8 cellular contexts compared by ENCODE assay signal in genomic region chr16:29148426-29148760, GRCh38.
DNase-seq lines count a peak whose midpoint lies in the region; ATAC-seq lines count a peak whose summit lies in the region.
"Not testable (repeated sequence)": the region's sequence is repeated elsewhere in the genome, so short reads cannot be mapped to it uniquely, and the experiment has no call there.

No MANE protein-coding gene starts in this region.

- H3K4me1 Mint-ChIP-seq in T-cell = peaks cover 53 to 63% (median 57%) of the 10 kb centered on the region in 3 donors
- peaks cover 13% of the 10 kb centered on the region for H3K4me1 Mint-ChIP-seq in memory B cell
- peaks cover 69% of the 10 kb centered on the region for H3K4me1 Mint-ChIP-seq in stimulated activated naive CD8-positive, alpha-beta T cell treated with anti-CD3 and anti-CD28 coated beads, Interleukin-15, amount 100 ng/mL, for 72 hours

- H3K36me3 Mint-ChIP-seq in T-cell, memory B cell: not testable (repeated sequence)

- DNase-seq in CD1c-positive myeloid dendritic cell (ENCODE audit: extremely low spot score) (peak; percentile 57), T-cell (peak in 6 of 34 experiments; percentile 19 to 58 (median 45)), activated gamma-delta T cell treated with Interleukin-2 at 50 U/mL for 16 hours (peak; percentile 29)
- peak; percentile 71 for DNase-seq in activated CD8-positive, alpha-beta memory T cell treated with anti-CD3 and anti-CD28 coated beads for 24 hours
- peak; percentile 14 for DNase-seq in effector CD4-positive, alpha-beta T cell
- DNase-seq in memory B cell (ENCODE audit: low spot score in 2 of 2); stimulated activated naive CD8-positive, alpha-beta T cell treated with anti-CD3 and anti-CD28 coated beads, Interleukin-15, amount 100 ng/mL, for 72 hours: not testable (repeated sequence)
- DNase-seq in stimulated activated CD4-positive, alpha-beta T cell treated with anti-CD3 and anti-CD28 coated beads, Interleukin-1b, Interleukin-23, amount 100 ng/mL, for 48 hours = peak; percentile 36

- not testable (repeated sequence) for H3K9me3 Mint-ChIP-seq in T-cell; memory B cell; stimulated activated naive CD8-positive, alpha-beta T cell treated with anti-CD3 and anti-CD28 coated beads, Interleukin-15, amount 100 ng/mL, for 72 hours

- H3K27ac Mint-ChIP-seq in T-cell (peak overlapping the region; percentile 93 to 94), memory B cell (peak overlapping the region; percentile 63)
- peak overlapping the region in 1 of 2 donors; percentile 48 for H3K27ac Mint-ChIP-seq in stimulated activated naive CD8-positive, alpha-beta T cell treated with anti-CD3 and anti-CD28 coated beads, Interleukin-15, amount 100 ng/mL, for 72 hours

- CTCF ChIA-PET in T-cell (lab: Charles Lee) = not testable (repeated sequence)

- not testable (repeated sequence) for H3K27me3 Mint-ChIP-seq in T-cell; memory B cell; stimulated activated naive CD8-positive, alpha-beta T cell treated with anti-CD3 and anti-CD28 coated beads, Interleukin-15, amount 100 ng/mL, for 72 hours

- POLR2A ChIA-PET in T-cell (lab: Charles Lee) = not testable (repeated sequence)

- peak; percentile 7 to 58 (median 50) for ATAC-seq in T-cell (replicated peaks in 1 of 4)
- ATAC-seq in memory B cell (ENCODE audit: low read depth) = not testable (repeated sequence)
- ATAC-seq in stimulated activated naive CD8-positive, alpha-beta T cell treated with anti-CD3 and anti-CD28 coated beads, Interleukin-15, amount 100 ng/mL, for 72 hours = peak; percentile 65

- H3K4me3 Mint-ChIP-seq in T-cell = peak overlapping the region; percentile 40 to 76 (median 60)
- H3K4me3 Mint-ChIP-seq in memory B cell = not testable (repeated sequence)
- H3K4me3 Mint-ChIP-seq in stimulated activated naive CD8-positive, alpha-beta T cell treated with anti-CD3 and anti-CD28 coated beads, Interleukin-15, amount 100 ng/mL, for 72 hours = peak overlapping the region in 1 of 2 donors; percentile 68
